Comparison of ENCODE assay signal across 18 cellular contexts in the genomic region with DNA sequence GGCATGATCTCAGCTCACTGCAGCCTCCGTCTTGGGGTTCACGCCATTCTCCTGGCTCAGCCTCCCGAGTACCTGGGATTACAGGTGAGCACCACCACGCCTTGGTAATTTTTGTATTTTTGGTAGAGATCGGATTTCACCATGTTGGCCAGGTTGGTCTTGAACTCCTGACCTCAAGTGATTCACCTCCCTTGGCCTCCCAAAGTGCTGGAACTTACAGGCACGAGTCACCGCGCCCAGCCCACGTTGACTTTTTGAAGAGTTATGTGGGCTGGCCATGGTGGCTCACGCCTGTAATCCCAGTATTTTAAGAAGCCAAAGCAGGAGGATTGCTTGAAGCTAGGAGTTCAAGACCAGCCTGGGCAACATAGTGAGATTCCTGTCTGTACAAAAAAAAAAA. TPM values are rescaled to one million over a fixed set of nuclear protein-coding genes. Genes with fewer than 3 reads are reported as not detected.
"Had no signal": no experiment of that assay in that cellular context is flagged by ENCODE, and none has a peak within 500 bp of the region (broad histone marks: within the 10 kb centered on the region; RNA-seq: fewer than 3 reads in every experiment).

No MANE protein-coding gene starts in this region.

- H2AFZ ChIP-seq: hepatocyte had no signal

- DNase-seq: activated B cell treated with CpG ODN at 0.5 μM for 24 hours; activated CD4-positive, alpha-beta T cell treated with anti-CD3 and anti-CD28 coated beads for 48 hours; activated CD8-positive, alpha-beta T cell treated with anti-CD3 and anti-CD28 coated beads for 36 hours; activated gamma-delta T cell; activated naive CD8-positive, alpha-beta T cell treated with anti-CD3 and anti-CD28 coated beads for 36 hours; activated T-cell treated with anti-CD3 and anti-CD28 coated beads, Interleukin-2, amount 50 U/mL, for 72 hours; esophagus squamous epithelium; gastrocnemius medialis; left ventricle myocardium inferior; mesenchymal stem cell; naive thymus-derived CD8-positive, alpha-beta T cell; T-helper 2 cell had no signal

- FAIRE-seq: keratinocyte had no signal

- H3K4me2 ChIP-seq: hepatocyte had no signal

- H3K36me3 ChIP-seq: esophagus squamous epithelium, gastrocnemius medialis, left ventricle myocardium inferior had no signal

- ATAC-seq: activated CD8-positive, alpha-beta T cell treated with anti-CD3 and anti-CD28 coated beads for 36 hours; activated T-cell treated with anti-CD3 and anti-CD28 coated beads, Interleukin-2, amount 50 U/mL, for 72 hours; gastrocnemius medialis; naive thymus-derived CD8-positive, alpha-beta T cell; stimulated activated memory B cell treated with anti-CD40 and anti-IgM and Interleukin-4, amounts not matched to agents 10 μg/mL and 1 μg/mL and 100 μg/mL, for 72 hours had no signal

- H3K27me3 ChIP-seq: esophagus squamous epithelium, gastrocnemius medialis, hepatocyte had no signal

- H3K9me3 ChIP-seq: esophagus squamous epithelium, gastrocnemius medialis had no signal

- H3K27ac ChIP-seq: coronary artery, esophagus squamous epithelium, gastrocnemius medialis, hepatocyte, left ventricle myocardium inferior had no signal

- H3K4me1 ChIP-seq: gastrocnemius medialis, left ventricle myocardium inferior had no signal

- H3K4me3 ChIP-seq: coronary artery, esophagus squamous epithelium, gastrocnemius medialis, hepatocyte, left ventricle myocardium inferior had no signal

- H3K79me2 ChIP-seq: hepatocyte had no signal

RNA-seq across cellular contexts. Expression of a gene that starts 20.8 kb away (rescaled TPM):
- total RNA-seq: activated B cell treated with CpG ODN at 0.5 μM for 24 hours; left ventricle myocardium inferior; naive thymus-derived CD8-positive, alpha-beta T cell had no signal
- polyA plus RNA-seq: naive thymus-derived CD8-positive, alpha-beta T cell had no signal

RNA-seq across cellular contexts. Expression of a gene that starts 37.0 kb away (rescaled TPM):
- total RNA-seq: activated B cell treated with CpG ODN at 0.5 μM for 24 hours; activated CD8-positive, alpha-beta T cell treated with anti-CD3 and anti-CD28 coated beads for 36 hours; activated naive CD8-positive, alpha-beta T cell treated with anti-CD3 and anti-CD28 coated beads for 36 hours; activated T-cell treated with anti-CD3 and anti-CD28 coated beads, Interleukin-2, amount 50 U/mL, for 72 hours; gastrocnemius medialis; mucosa of gallbladder; naive thymus-derived CD8-positive, alpha-beta T cell; ureter had no signal
- polyA plus RNA-seq: naive thymus-derived CD8-positive, alpha-beta T cell had no signal
